25 cellular contexts compared by ENCODE assay signal in the genomic region with DNA sequence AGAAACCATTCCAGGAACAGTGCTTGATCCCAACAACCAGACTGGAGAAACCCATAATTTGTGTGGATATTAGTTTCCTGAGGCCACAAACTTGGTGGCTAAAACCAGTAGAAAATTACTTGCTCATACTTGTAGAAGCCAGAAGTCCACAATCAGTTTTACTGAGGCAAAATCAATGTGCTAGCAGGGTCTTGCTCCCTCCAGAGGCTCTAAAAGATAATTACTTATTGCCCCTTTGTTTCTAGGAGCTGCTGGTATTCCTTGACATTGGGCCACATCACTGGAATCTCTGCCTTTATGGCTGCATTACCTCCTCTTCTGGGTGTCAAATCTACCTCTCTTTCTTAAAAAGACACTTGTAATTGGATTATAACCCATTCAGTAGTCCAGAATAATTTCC.
"Had no signal": no experiment of that assay in that cellular context is flagged by ENCODE, and none has a peak within 500 bp of the region (broad histone marks: within the 10 kb centered on the region; RNA-seq: fewer than 3 reads in every experiment).

No MANE protein-coding gene starts in this region.

- H3K27ac ChIP-seq: cardiac muscle cell, gastrocnemius medialis, parathyroid adenoma, thyroid gland had no signal

- DNase-seq: activated CD4-positive, alpha-beta memory T cell treated with anti-CD3 and anti-CD28 coated beads for 36 hours; activated CD4-positive, alpha-beta T cell treated with anti-CD3 and anti-CD28 coated beads for 4 hours; activated CD4-positive, CD25-positive, alpha-beta regulatory T cell; activated effector memory CD4-positive, alpha-beta T cell treated with Interleukin-2 at 50 U/mL for 16 hours; activated naive CD4-positive, alpha-beta T cell treated with anti-CD3 and anti-CD28 coated beads, Interleukin-2, amount 50 U/mL, for 16 hours; activated naive CD8-positive, alpha-beta T cell treated with anti-CD3 and anti-CD28 coated beads, Interleukin-2, amount 50 U/mL, for 24 hours; activated T-cell treated with anti-CD3 and anti-CD28 coated beads, Interleukin-2, amount 50 U/mL, for 72 hours; dermis blood vessel endothelial cell; effector CD8-positive, alpha-beta T cell; gastrocnemius medialis; hippocampal formation; islet precursor cell; left cardiac atrium; mucosa of descending colon; nephron progenitor cell; nucleus accumbens; right cardiac atrium; stimulated activated CD4-positive, alpha-beta T cell treated with anti-CD3 and anti-CD28 coated beads, Interleukin-12 subunit alpha, Interleukin-12 subunit beta, amount 100 ng/mL, for 4 hours; substantia nigra; T-helper 17 cell; thyroid gland had no signal

- H3K27me3 ChIP-seq: cardiac muscle cell, gastrocnemius medialis, thyroid gland had no signal

- H3K27ac Mint-ChIP-seq: activated CD4-positive, alpha-beta memory T cell treated with anti-CD3 and anti-CD28 coated beads for 36 hours; activated naive CD8-positive, alpha-beta T cell treated with anti-CD3 and anti-CD28 coated beads, Interleukin-2, amount 50 U/mL, for 24 hours; activated T-cell treated with anti-CD3 and anti-CD28 coated beads, Interleukin-2, amount 50 U/mL, for 72 hours; memory B cell; nephron progenitor cell; stimulated activated naive CD8-positive, alpha-beta T cell treated with anti-CD3 and anti-CD28 coated beads, Interleukin-15, Interleukin-2, amounts not matched to agents 100 ng/mL and 50 ng/mL, for 24 hours; T-helper 17 cell had no signal

- H3K4me1 Mint-ChIP-seq: activated naive CD8-positive, alpha-beta T cell treated with anti-CD3 and anti-CD28 coated beads, Interleukin-2, amount 50 U/mL, for 24 hours; memory B cell; nephron progenitor cell; T-helper 17 cell had no signal

- H3K9me3 Mint-ChIP-seq: activated CD4-positive, alpha-beta memory T cell treated with anti-CD3 and anti-CD28 coated beads for 36 hours; activated naive CD8-positive, alpha-beta T cell treated with anti-CD3 and anti-CD28 coated beads, Interleukin-2, amount 50 U/mL, for 24 hours; activated T-cell treated with anti-CD3 and anti-CD28 coated beads, Interleukin-2, amount 50 U/mL, for 72 hours; memory B cell; nephron progenitor cell; stimulated activated naive CD8-positive, alpha-beta T cell treated with anti-CD3 and anti-CD28 coated beads, Interleukin-15, Interleukin-2, amounts not matched to agents 100 ng/mL and 50 ng/mL, for 24 hours had no signal

- H3K4me3 ChIP-seq: cardiac muscle cell, gastrocnemius medialis, mucosa of descending colon, thyroid gland had no signal

- H3K4me3 Mint-ChIP-seq: activated CD4-positive, alpha-beta memory T cell treated with anti-CD3 and anti-CD28 coated beads for 36 hours; activated naive CD8-positive, alpha-beta T cell treated with anti-CD3 and anti-CD28 coated beads, Interleukin-2, amount 50 U/mL, for 24 hours; activated T-cell treated with anti-CD3 and anti-CD28 coated beads, Interleukin-2, amount 50 U/mL, for 72 hours; memory B cell; nephron progenitor cell; stimulated activated naive CD8-positive, alpha-beta T cell treated with anti-CD3 and anti-CD28 coated beads, Interleukin-15, Interleukin-2, amounts not matched to agents 100 ng/mL and 50 ng/mL, for 24 hours; T-helper 17 cell had no signal

- H3K4me1 ChIP-seq: gastrocnemius medialis, parathyroid adenoma, thyroid gland had no signal

- ATAC-seq: activated naive CD8-positive, alpha-beta T cell treated with anti-CD3 and anti-CD28 coated beads, Interleukin-2, amount 50 U/mL, for 24 hours; activated T-cell treated with anti-CD3 and anti-CD28 coated beads, Interleukin-2, amount 50 U/mL, for 72 hours; gastrocnemius medialis; left cardiac atrium; mucosa of descending colon; right cardiac atrium; T-helper 17 cell had no signal

- H3K27me3 Mint-ChIP-seq: activated CD4-positive, alpha-beta memory T cell treated with anti-CD3 and anti-CD28 coated beads for 36 hours; activated naive CD8-positive, alpha-beta T cell treated with anti-CD3 and anti-CD28 coated beads, Interleukin-2, amount 50 U/mL, for 24 hours; memory B cell; stimulated activated naive CD8-positive, alpha-beta T cell treated with anti-CD3 and anti-CD28 coated beads, Interleukin-15, Interleukin-2, amounts not matched to agents 100 ng/mL and 50 ng/mL, for 24 hours; T-helper 17 cell had no signal

- H3K9me3 ChIP-seq: gastrocnemius medialis, mucosa of descending colon, thyroid gland had no signal
